ENCODE assay signal across 15 cellular contexts in genomic region chr2:122531803-122532344, GRCh38.
DNase-seq lines count a peak whose midpoint lies in the region; ATAC-seq and TF ChIP-seq lines count a peak whose summit lies in the region.
"Had no signal": no experiment of that assay in that cellular context is flagged by ENCODE, and none has a peak within 500 bp of the region (broad histone marks: within the 10 kb centered on the region; RNA-seq: fewer than 3 reads in every experiment).

No MANE protein-coding gene starts in this region.

- H3K4me3 Mint-ChIP-seq in progenitor cell of endocrine pancreas (ENCODE audit: low read depth) = no peak overlapping the region

- no peak overlapping the region for H3K4me3 ChIP-seq in LNCaP clone FGC (ENCODE audit: low read depth, low read length)
- H3K4me3 ChIP-seq: left lung, ovary, SJCRH30 had no signal

- H3K27me3 Mint-ChIP-seq in progenitor cell of endocrine pancreas = no peaks in the 10 kb centered on the region

- TF ChIP-seq CTCF in LNCaP clone FGC (IDR thresholded peaks at IDR 0.05; ENCODE audit: control insufficient read depth, extremely low read depth, insufficient read depth) = 0 out of 2 replicates have a peak, but pooled peaks have one; percentile 9
- peak; percentile 40 for TF ChIP-seq CTCF in progenitor cell of endocrine pancreas (IDR thresholded peaks at IDR 0.05; ENCODE audit: unreplicated experiment)

- ATAC-seq in HG02610 (IDR thresholded peaks at IDR 0.05; ENCODE audit: unreplicated experiment) = no peak
- ATAC-seq: left lung had no signal

- DNase-seq in DMS 273 (lab: John Stamatoyannopoulos, UW; ENCODE audit: unreplicated experiment) (peak; percentile 1), DMS 273 treated with DMSO at 0.1 percent for 48 hours (lab: John Stamatoyannopoulos, UW) (no peak), LNCaP clone FGC (ENCODE audit: low read depth) (no peak), ecto neural progenitor cell (ENCODE audit: low spot score) (peak; percentile 76), progenitor cell of endocrine pancreas (ENCODE audit: low spot score, unreplicated experiment) (no peak), AG08396 (ENCODE audit: low spot score) (no peak), inferior parietal cortex (ENCODE audit: extremely low spot score) (no peak)
- DNase-seq: activated CD4-positive, alpha-beta T cell treated with anti-CD3 and anti-CD28 coated beads for 4 hours; EL; left lung; stimulated activated CD4-positive, alpha-beta T cell treated with anti-CD3 and anti-CD28 coated beads, Interleukin-2, amount 100 ng/mL, for 24 hours had no signal

- H3K4me1 Mint-ChIP-seq in progenitor cell of endocrine pancreas (ENCODE audit: low read depth) = no peaks in the 10 kb centered on the region

- no peaks in the 10 kb centered on the region for H3K36me3 Mint-ChIP-seq in progenitor cell of endocrine pancreas (ENCODE audit: insufficient read depth)

- no peaks in the 10 kb centered on the region for H3K9me3 Mint-ChIP-seq in progenitor cell of endocrine pancreas (ENCODE audit: low read depth)

- no peak overlapping the region for H3K27ac Mint-ChIP-seq in progenitor cell of endocrine pancreas
- H3K27ac Mint-ChIP-seq: activated T-helper 2 cell treated with anti-CD3 and anti-CD28 coated beads, Interferon-gamma antibody, Interleukin-2, Interleukin-4, amounts not matched to agents 10 μg/mL and 5 μg/mL and 100 μg/mL, durations not matched to agents 14 hours and 24 hours and 36 hours had no signal

Comparison
In these comparisons a context has a peak if more than half of its experiments do, and no peak if none do; other contexts are left out.
1. DNase-seq: peak in DMS 273 (single experiment) and ecto neural progenitor cell (single experiment); none in DMS 273 treated with DMSO at 0.1 percent for 48 hours (single experiment), LNCaP clone FGC (single experiment), progenitor cell of endocrine pancreas (single experiment), AG08396 (single experiment) and inferior parietal cortex (single experiment).